Comparison of ENCODE assay signal across 23 cellular contexts in genomic region chr3:188336178-188336577, GRCh38.
"Had no signal": no experiment of that assay in that cellular context is flagged by ENCODE, and none has a peak within 500 bp of the region (broad histone marks: within the 10 kb centered on the region; RNA-seq: fewer than 3 reads in every experiment).

No MANE protein-coding gene starts in this region.

- H3K4me3 ChIP-seq: body of pancreas, left ventricle myocardium inferior, testis, upper lobe of left lung had no signal

- H3K27ac ChIP-seq: body of pancreas, left ventricle myocardium inferior, parathyroid adenoma, testis, upper lobe of left lung had no signal

- H3K9me3 Mint-ChIP-seq: activated B cell treated with CpG ODN at 0.5 μM for 24 hours; activated CD4-positive, alpha-beta memory T cell treated with anti-CD3 and anti-CD28 coated beads, Interleukin-2, amount 10 ng/mL, durations not matched to agents 7 days and 5 days; activated naive CD8-positive, alpha-beta T cell treated with anti-CD3 and anti-CD28 coated beads, Interleukin-2, amount 50 U/mL, for 24 hours; nephron had no signal

- H3K4me3 Mint-ChIP-seq: activated B cell treated with CpG ODN at 0.5 μM for 24 hours; activated CD4-positive, alpha-beta memory T cell treated with anti-CD3 and anti-CD28 coated beads, Interleukin-2, amount 10 ng/mL, durations not matched to agents 7 days and 5 days; activated CD4-positive, alpha-beta T cell treated with anti-CD3 and anti-CD28 coated beads for 36 hours; activated naive CD8-positive, alpha-beta T cell treated with anti-CD3 and anti-CD28 coated beads, Interleukin-2, amount 50 U/mL, for 24 hours; nephron had no signal

- H3K27me3 Mint-ChIP-seq: activated B cell treated with CpG ODN at 0.5 μM for 24 hours; activated CD4-positive, alpha-beta T cell treated with anti-CD3 and anti-CD28 coated beads for 36 hours; activated naive CD8-positive, alpha-beta T cell treated with anti-CD3 and anti-CD28 coated beads, Interleukin-2, amount 50 U/mL, for 24 hours had no signal

- H3K27me3 ChIP-seq: body of pancreas, testis, upper lobe of left lung had no signal

- H3K4me1 ChIP-seq: body of pancreas, testis had no signal

- DNase-seq: activated B cell treated with CpG ODN at 0.5 μM for 24 hours; activated CD4-positive, alpha-beta memory T cell treated with anti-CD3 and anti-CD28 coated beads, Interleukin-2, amount 10 ng/mL, durations not matched to agents 7 days and 5 days; activated CD4-positive, alpha-beta T cell treated with anti-CD3 and anti-CD28 coated beads for 36 hours; activated gamma-delta T cell; activated naive CD4-positive, alpha-beta T cell treated with anti-CD3 and anti-CD28 coated beads, Interleukin-2, amount 50 U/mL, for 16 hours; activated naive CD8-positive, alpha-beta T cell treated with anti-CD3 and anti-CD28 coated beads, Interleukin-2, amount 50 U/mL, for 24 hours; body of pancreas; dermis blood vessel endothelial cell; effector CD8-positive, alpha-beta T cell; foreskin melanocyte; glutamatergic neuron; hippocampal formation; kidney glomerular epithelial cell; left ventricle myocardium inferior; right cardiac atrium; stimulated activated CD4-positive, alpha-beta T cell treated with anti-CD3 and anti-CD28 coated beads, Interleukin-12 subunit alpha, Interleukin-12 subunit beta, amount 100 ng/mL, for 4 hours; stimulated activated CD4-positive, alpha-beta T cell treated with anti-CD3 and anti-CD28 coated beads, Interleukin-1b, Interleukin-23, amount 100 ng/mL, for 48 hours; T-helper 1 cell; T-helper 9 cell; testis; upper lobe of left lung had no signal

- H2AFZ ChIP-seq: parathyroid adenoma had no signal

- ATAC-seq: activated CD4-positive, alpha-beta T cell treated with anti-CD3 and anti-CD28 coated beads for 36 hours; activated naive CD8-positive, alpha-beta T cell treated with anti-CD3 and anti-CD28 coated beads, Interleukin-2, amount 50 U/mL, for 24 hours; body of pancreas had no signal

- H3K9me3 ChIP-seq: body of pancreas, testis, upper lobe of left lung had no signal

- H3K36me3 ChIP-seq: left ventricle myocardium inferior, upper lobe of left lung had no signal

- H3K27ac Mint-ChIP-seq: activated B cell treated with CpG ODN at 0.5 μM for 24 hours; activated CD4-positive, alpha-beta memory T cell treated with anti-CD3 and anti-CD28 coated beads, Interleukin-2, amount 10 ng/mL, durations not matched to agents 7 days and 5 days; activated CD4-positive, alpha-beta T cell treated with anti-CD3 and anti-CD28 coated beads for 36 hours; activated naive CD8-positive, alpha-beta T cell treated with anti-CD3 and anti-CD28 coated beads, Interleukin-2, amount 50 U/mL, for 24 hours; nephron had no signal

- H3K9ac ChIP-seq: parathyroid adenoma had no signal
